Comparison of ENCODE assay signal across 9 cellular contexts in the genomic region with DNA sequence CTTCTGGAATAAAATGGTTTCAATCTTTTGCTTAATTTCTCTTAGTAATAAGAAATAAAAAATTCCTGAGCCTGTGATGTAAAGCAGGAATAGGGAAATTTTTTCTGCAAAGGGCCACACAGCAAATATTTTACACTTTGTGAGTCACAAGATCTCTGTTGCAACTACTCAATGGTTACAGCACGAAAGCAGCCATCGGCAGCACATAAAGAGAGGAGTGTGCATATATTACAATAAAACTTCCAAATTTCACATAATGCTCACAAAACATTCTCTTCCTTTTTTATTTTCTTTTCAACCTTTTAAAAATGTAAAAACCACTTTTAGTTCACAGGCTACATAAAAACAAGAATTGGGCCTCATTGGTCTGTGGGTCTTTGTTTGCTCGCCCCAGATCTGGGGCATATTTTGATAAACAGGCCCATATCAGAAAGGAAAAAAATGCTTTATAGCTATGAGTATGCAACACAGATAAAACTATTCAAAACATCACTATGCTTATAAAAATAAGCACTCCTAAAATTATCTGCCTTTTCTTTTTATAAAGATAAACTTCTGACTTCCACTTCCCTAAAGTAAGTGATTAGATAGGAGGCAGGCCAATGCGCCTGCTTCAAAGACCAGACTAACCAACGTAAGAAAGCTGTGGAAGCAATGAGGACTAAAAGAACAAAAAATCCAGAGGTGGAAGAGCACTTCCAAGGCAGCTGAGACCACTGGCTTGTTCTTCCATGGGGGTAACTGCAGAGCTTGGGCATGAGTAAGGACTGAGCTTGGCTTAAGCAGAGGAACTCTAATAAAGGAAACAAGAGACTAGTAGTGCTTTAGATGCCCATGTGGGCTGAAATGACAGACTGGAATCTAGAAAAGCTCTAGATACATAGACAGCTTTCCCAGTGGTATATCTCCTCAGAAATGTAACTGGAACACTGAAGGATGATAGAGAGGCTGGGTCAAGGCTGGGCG. TPM values are rescaled to one million over a fixed set of nuclear protein-coding genes. Genes with fewer than 3 reads are reported as not detected.
DNase-seq lines count a peak whose midpoint lies in the region; ATAC-seq, FAIRE-seq and TF ChIP-seq lines count a peak whose summit lies in the region.
"Had no signal": no experiment of that assay in that cellular context is flagged by ENCODE, and none has a peak within 500 bp of the region (broad histone marks: within the 10 kb centered on the region; RNA-seq: fewer than 3 reads in every experiment).

No MANE protein-coding gene starts in this region.

- H3K9me3 ChIP-seq in Karpas-422 (ENCODE audit: low read length) = no peaks in the 10 kb centered on the region
- peaks cover 0 to 3% of the 10 kb centered on the region in 2 donors for H3K9me3 ChIP-seq in kidney (ENCODE audit: control insufficient read depth in 1 of 2, low read length in 2 of 2)

- TF ChIP-seq CTCF in cardiac fibroblast (IDR thresholded peaks at IDR 0.05; ENCODE audit: low read depth, low read length) (no peak), omental fat pad (IDR thresholded peaks at IDR 0.05) (no peak), GM20000 (IDR thresholded peaks at IDR 0.05; ENCODE audit: extremely low read depth, missing control alignments) (no peak), kidney (IDR thresholded peaks at IDR 0.05; ENCODE audit: borderline replicate concordance, extremely low read depth, insufficient read depth) (no peak)

- peaks cover 100% of the 10 kb centered on the region for H3K79me2 ChIP-seq in Karpas-422 (ENCODE audit: low read length)

- H4K20me1 ChIP-seq in Karpas-422 (ENCODE audit: insufficient read depth, low read depth, low read length) = peaks cover 22% of the 10 kb centered on the region

- peak overlapping the region; percentile 50 for H3K4me3 ChIP-seq in Karpas-422 (ENCODE audit: low read length)
- no peak overlapping the region for H3K4me3 ChIP-seq in cardiac fibroblast (replicated peaks in 1 of 2; ENCODE audit: low read depth in 2 of 2, low read length in 2 of 2)
- no peak overlapping the region for H3K4me3 ChIP-seq in kidney (ENCODE audit: low read length in 2 of 2)

- H2AFZ ChIP-seq in Karpas-422 (ENCODE audit: low read length) = no peak overlapping the region

- peaks cover 5% of the 10 kb centered on the region for H3K36me3 ChIP-seq in Karpas-422 (ENCODE audit: insufficient read depth, low read length)
- no peaks in the 10 kb centered on the region for H3K36me3 ChIP-seq in kidney (ENCODE audit: control insufficient read depth in 1 of 2, insufficient read depth in 2 of 2, low read length in 2 of 2)

- TF ChIP-seq POLR2A in GM18505 (IDR thresholded peaks at IDR 0.05; ENCODE audit: borderline replicate concordance, extremely low read depth, insufficient read depth, insufficient read length) = no peak

- DNase-seq in GM04504 (ENCODE audit: low read depth) (peak; percentile 17), Karpas-422 (peak; percentile 77), cardiac fibroblast (ENCODE audit: low read depth in 2 of 2) (peak; percentile 80 to 85), omental fat pad (ENCODE audit: low spot score) (no peak), GM20000 (ENCODE audit: low spot score) (no peak), kidney (no peak)

- peak; percentile 85 for ATAC-seq in omental fat pad (ENCODE audit: low FRiP score)
- ATAC-seq in HG03025 (IDR thresholded peaks at IDR 0.05; ENCODE audit: low FRiP score, unreplicated experiment) = no peak
- ATAC-seq in GM18505 (IDR thresholded peaks at IDR 0.05; ENCODE audit: unreplicated experiment) = no peak
- ATAC-seq: Panc1 had no signal

- H3K4me1 ChIP-seq in Karpas-422 (ENCODE audit: low read length) = peaks cover 83% of the 10 kb centered on the region
- peaks cover 0 to 4% of the 10 kb centered on the region in 2 donors for H3K4me1 ChIP-seq in kidney (ENCODE audit: control insufficient read depth in 1 of 2, insufficient read depth in 1 of 2, low read depth in 1 of 2, low read length in 2 of 2)

- peak overlapping the region; percentile 40 for H3K9ac ChIP-seq in Karpas-422 (ENCODE audit: low read length)
- no peak overlapping the region for H3K9ac ChIP-seq in kidney (ENCODE audit: low read length in 2 of 2)

- no peaks in the 10 kb centered on the region for H3K27me3 ChIP-seq in Karpas-422 (ENCODE audit: low read length)

- no peak for FAIRE-seq in kidney (lab: Jason Lieb, UNC)

- intact Hi-C loops in kidney (cut with DNase I) = no loop called here

- peak overlapping the region; percentile 76 for H3K4me2 ChIP-seq in Karpas-422 (ENCODE audit: low read depth, low read length, poor library complexity, severe bottlenecking)

- no peaks in the 10 kb centered on the region for H3K9me2 ChIP-seq in Karpas-422 (replicated peaks; ENCODE audit: insufficient read depth, low read length)

- peak overlapping the region; percentile 82 for H3K27ac ChIP-seq in Karpas-422 (ENCODE audit: low read length)
- no peak overlapping the region for H3K27ac ChIP-seq in kidney (ENCODE audit: low read depth in 2 of 2, low read length in 2 of 2)

RNA-seq across cellular contexts. Expression of gene MYCBP2, which starts 26.4 kb away (rescaled TPM):
- 178 and 188 TPM in 2 replicates for total RNA-seq in Karpas-422 (2014; rRNA removed; shearing (Covaris generic); ENCODE audit: low replicate concordance)
- total RNA-seq in omental fat pad (100 to 1,000 TPM; 152 to 277 (median 223) TPM), kidney (96.4 TPM)
- 14.5 TPM for polyA plus RNA-seq in kidney (ENCODE audit: insufficient read depth, low read depth, low replicate concordance)

Comparison
In these comparisons a context has a peak if more than half of its experiments do, and no peak if none do; other contexts are left out.
1. DNase-seq: peak in GM04504 (single experiment), Karpas-422 (single experiment) and cardiac fibroblast (2 of 2); none in omental fat pad (single experiment), GM20000 (single experiment) and kidney (single experiment).